19 cellular contexts compared by ENCODE assay signal in the genomic region with DNA sequence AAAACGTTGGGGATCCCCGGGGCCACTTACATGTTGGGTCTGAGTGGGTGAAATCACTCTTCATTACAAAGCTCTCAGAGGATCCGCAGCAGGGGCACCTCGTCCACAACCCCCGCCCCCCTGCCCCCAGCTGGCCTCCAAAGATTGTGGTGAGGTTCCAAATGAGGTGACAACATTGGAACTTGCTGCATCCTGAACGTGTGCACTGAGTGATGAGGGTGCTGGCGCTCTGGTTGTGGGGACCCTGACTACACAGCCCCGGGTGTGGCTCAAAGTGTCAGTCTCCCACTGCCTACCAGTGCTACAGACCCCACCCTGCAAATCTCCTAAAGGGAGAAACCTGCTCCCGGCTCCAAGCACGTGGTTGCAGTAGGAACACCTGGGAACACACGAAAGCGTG.
DNase-seq lines count a peak whose midpoint lies in the region; ATAC-seq and TF ChIP-seq lines count a peak whose summit lies in the region.
"Had no signal": no experiment of that assay in that cellular context is flagged by ENCODE, and none has a peak within 500 bp of the region (broad histone marks: within the 10 kb centered on the region; RNA-seq: fewer than 3 reads in every experiment).

No MANE protein-coding gene starts in this region.

- no peak for ATAC-seq in HG02840 (IDR thresholded peaks at IDR 0.05; ENCODE audit: low FRiP score, unreplicated experiment)
- no peak for ATAC-seq in HG03045 (IDR thresholded peaks at IDR 0.05; ENCODE audit: unreplicated experiment)
- ATAC-seq in HG03571 (IDR thresholded peaks at IDR 0.05; ENCODE audit: unreplicated experiment), result no peak

- no peaks in the 10 kb centered on the region for H3K9me3 ChIP-seq in BE2C
- H3K9me3 ChIP-seq in left ventricle myocardium inferior (replicated peaks), result no peaks in the 10 kb centered on the region
- no peaks in the 10 kb centered on the region for H3K9me3 ChIP-seq in sigmoid colon
- no peaks in the 10 kb centered on the region for H3K9me3 ChIP-seq in WERI-Rb-1 (ENCODE audit: severe bottlenecking)

- peaks cover 34% of the 10 kb centered on the region for H3K4me1 Mint-ChIP-seq in chondrocyte (ENCODE audit: low read depth)
- H3K4me1 Mint-ChIP-seq: IgD-negative memory B cell had no signal

- H3K27ac ChIP-seq in left ventricle myocardium inferior (replicated peaks), result peak overlapping the region; percentile 82
- peak overlapping the region in 3 of 4 donors; percentile 49 to 78 (median 71) for H3K27ac ChIP-seq in sigmoid colon
- no peak overlapping the region for H3K27ac ChIP-seq in WERI-Rb-1
- H3K27ac ChIP-seq: KMS-11 had no signal

- no peak for TF ChIP-seq EP300 in sigmoid colon (IDR thresholded peaks at IDR 0.05)

- DNase-seq in BE2C, result no peak
- no peak for DNase-seq in chondrocyte (ENCODE audit: low spot score)
- DNase-seq in left ventricle myocardium inferior, result no peak
- DNase-seq in sigmoid colon, result no peak
- DNase-seq in WERI-Rb-1, result no peak
- DNase-seq: 8988T, ACHN, MM.1S, NCI-H1694, NCI-H2029 treated with DMSO at 0.1 percent for 48 hours, NCI-H446 treated with DMSO at 0.1 percent for 48 hours, NCI-H526 treated with DMSO at 0.1 percent for 48 hours, RPMI8226, SHP77 treated with DMSO at 0.1 percent for 48 hours had no signal

- H3K27me3 ChIP-seq in BE2C, result no peaks in the 10 kb centered on the region
- no peaks in the 10 kb centered on the region for H3K27me3 ChIP-seq in left ventricle myocardium inferior (ENCODE audit: low read depth)
- H3K27me3 ChIP-seq in sigmoid colon, result no peaks in the 10 kb centered on the region
- H3K27me3 ChIP-seq in WERI-Rb-1 (ENCODE audit: insufficient read depth, low read depth, severe bottlenecking), result no peaks in the 10 kb centered on the region

- no peaks in the 10 kb centered on the region for H3K27me3 Mint-ChIP-seq in chondrocyte (ENCODE audit: low read depth)

- intact Hi-C loops in left ventricle myocardium inferior (cut with micrococcal nuclease) (no loop called here), sigmoid colon (cut with DNase I) (no loop called here)

- peaks cover 4% of the 10 kb centered on the region; the same call in 1 of the 2 replicates for H3K4me1 ChIP-seq in BE2C
- H3K4me1 ChIP-seq in left ventricle myocardium inferior, result peaks cover 22% of the 10 kb centered on the region
- peaks cover 0 to 27% (median 22%) of the 10 kb centered on the region in 4 donors for H3K4me1 ChIP-seq in sigmoid colon

- H3K36me3 Mint-ChIP-seq in chondrocyte (ENCODE audit: low read depth), result no peaks in the 10 kb centered on the region
- H3K36me3 Mint-ChIP-seq: IgD-negative memory B cell had no signal

- 67 to 82% methylated on average over 12 of the region's 12 CpGs for WGBS in sigmoid colon, 2 donors

- peak overlapping the region; percentile 90 for H3K4me3 ChIP-seq in BE2C (ENCODE audit: low read depth, low read length)
- H3K4me3 ChIP-seq in left ventricle myocardium inferior, result no peak overlapping the region
- H3K4me3 ChIP-seq in sigmoid colon, result no peak overlapping the region
- H3K4me3 ChIP-seq in WERI-Rb-1 (ENCODE audit: low read depth, low read length), result no peak overlapping the region

- peak overlapping the region; percentile 18 for H3K27ac Mint-ChIP-seq in chondrocyte (ENCODE audit: unreplicated experiment)
- H3K27ac Mint-ChIP-seq: IgD-negative memory B cell had no signal

- H3K36me3 ChIP-seq in BE2C (peaks cover 12% of the 10 kb centered on the region), left ventricle myocardium inferior (no peaks in the 10 kb centered on the region), sigmoid colon (no peaks in the 10 kb centered on the region), WERI-Rb-1 (no peaks in the 10 kb centered on the region)

- H3K9me3 Mint-ChIP-seq in chondrocyte (ENCODE audit: low read depth), result peaks cover 6% of the 10 kb centered on the region
- H3K9me3 Mint-ChIP-seq: IgD-negative memory B cell had no signal

- no peak for TF ChIP-seq POLR2A in sigmoid colon (IDR thresholded peaks at IDR 0.05)

- H3K4me3 Mint-ChIP-seq in chondrocyte (ENCODE audit: unreplicated experiment), result no peak overlapping the region
- H3K4me3 Mint-ChIP-seq: IgD-negative memory B cell had no signal

- TF ChIP-seq CTCF in BE2C (IDR thresholded peaks at IDR 0.05; ENCODE audit: low read depth, low read length) (no peak), chondrocyte (IDR thresholded peaks at IDR 0.05) (no peak), left ventricle myocardium inferior (IDR thresholded peaks at IDR 0.05; ENCODE audit: borderline replicate concordance) (no peak), sigmoid colon (IDR thresholded peaks at IDR 0.05) (no peak), WERI-Rb-1 (IDR thresholded peaks at IDR 0.05; ENCODE audit: low read depth, low read length) (no peak)
